Comparison of ENCODE assay signal across 14 cellular contexts in genomic region chr9:106880081-106880480, GRCh38. TPM values are rescaled to one million over a fixed set of nuclear protein-coding genes. Genes with fewer than 3 reads are reported as not detected.
DNase-seq lines count a peak whose midpoint lies in the region; ATAC-seq, FAIRE-seq and TF ChIP-seq lines count a peak whose summit lies in the region.
"Had no signal": no experiment of that assay in that cellular context is flagged by ENCODE, and none has a peak within 500 bp of the region (broad histone marks: within the 10 kb centered on the region; RNA-seq: fewer than 3 reads in every experiment).

No MANE protein-coding gene starts in this region.

- H3K4me2 ChIP-seq in astrocyte (ENCODE audit: low read length) = no peak overlapping the region

- FAIRE-seq in astrocyte (lab: Jason Lieb, UNC) (no peak), GM19239 (lab: Jason Lieb, UNC) (no peak)

- H3K27me3 Mint-ChIP-seq in astrocyte (ENCODE audit: low read depth, unreplicated experiment) (no peaks in the 10 kb centered on the region), nephron (ENCODE audit: low read depth) (no peaks in the 10 kb centered on the region), natural killer cell (ENCODE audit: low read depth in 2 of 2) (no peaks in the 10 kb centered on the region), endothelial cell (ENCODE audit: unreplicated experiment) (peaks cover 1% of the 10 kb centered on the region)
- H3K27me3 Mint-ChIP-seq: effector memory CD8-positive, alpha-beta T cell; type B pancreatic cell had no signal

- TF ChIP-seq POLR2A in esophagus squamous epithelium (IDR thresholded peaks at IDR 0.05) = no peak

- H3K4me1 ChIP-seq in astrocyte (ENCODE audit: insufficient read depth, low read length) = peaks cover 14% of the 10 kb centered on the region
- H3K4me1 ChIP-seq in esophagus squamous epithelium = peaks cover 7 to 95% (median 36%) of the 10 kb centered on the region in 3 donors
- no peaks in the 10 kb centered on the region for H3K4me1 ChIP-seq in thymus (ENCODE audit: control insufficient read depth, insufficient read depth, low read length)

- 62 to 63% methylated on average over 5 of the region's 5 CpGs for WGBS in esophagus squamous epithelium, 2 donors
- 96% methylated on average over 5 of the region's 5 CpGs for WGBS in thymus

- peak overlapping the region; percentile 21 for H3K27ac Mint-ChIP-seq in astrocyte (ENCODE audit: unreplicated experiment)
- H3K27ac Mint-ChIP-seq in nephron = peak overlapping the region; percentile 83 to 91 (median 84)
- no peak overlapping the region for H3K27ac Mint-ChIP-seq in natural killer cell
- H3K27ac Mint-ChIP-seq in endothelial cell (ENCODE audit: unreplicated experiment) = no peak overlapping the region
- H3K27ac Mint-ChIP-seq: effector memory CD8-positive, alpha-beta T cell; T-helper 2 cell treated with Interferon-gamma antibody and Interleukin-4, amounts not matched to agents 5 μg/mL and 100 μg/mL, for 36 hours had no signal

- ATAC-seq in natural killer cell = no peak
- ATAC-seq: effector memory CD8-positive, alpha-beta T cell had no signal

- DNase-seq in astrocyte (ENCODE audit: low read depth) (no peak), esophagus squamous epithelium (lab: John Stamatoyannopoulos, UW) (no peak), GM19239 (ENCODE audit: insufficient read length, low spot score) (no peak), natural killer cell (no peak), endothelial cell (ENCODE audit: low spot score) (no peak)
- DNase-seq: effector memory CD8-positive, alpha-beta T cell; Kasumi-1; kidney glomerular epithelial cell; NCI-H1694; NCI-H82 had no signal

- H3K9ac ChIP-seq in astrocyte (ENCODE audit: low read length) = no peak overlapping the region

- no peak overlapping the region for H2AFZ ChIP-seq in astrocyte (ENCODE audit: low read depth, low read length)

- TF ChIP-seq CTCF in astrocyte (IDR thresholded peaks at IDR 0.05; ENCODE audit: insufficient read depth, low read depth, low read length) (no peak), esophagus squamous epithelium (IDR thresholded peaks at IDR 0.05) (no peak), nephron (IDR thresholded peaks at IDR 0.05; ENCODE audit: unreplicated experiment in 3 of 3) (no peak), natural killer cell (IDR thresholded peaks at IDR 0.05) (no peak), endothelial cell (IDR thresholded peaks at IDR 0.05; ENCODE audit: unreplicated experiment) (no peak)

- H3K4me3 Mint-ChIP-seq in astrocyte (ENCODE audit: unreplicated experiment) (no peak overlapping the region), nephron (no peak overlapping the region), natural killer cell (no peak overlapping the region), endothelial cell (ENCODE audit: unreplicated experiment) (no peak overlapping the region)
- H3K4me3 Mint-ChIP-seq: effector memory CD8-positive, alpha-beta T cell; T-helper 2 cell treated with Interferon-gamma antibody and Interleukin-4, amounts not matched to agents 5 μg/mL and 100 μg/mL, for 36 hours had no signal

- H4K20me1 ChIP-seq in astrocyte (ENCODE audit: insufficient read depth, low read length) = peaks cover 70% of the 10 kb centered on the region

- intact Hi-C loops in esophagus squamous epithelium (cut with DNase I) (no loop called here), natural killer cell (cut with micrococcal nuclease) (no loop called here)

- H3K79me2 ChIP-seq in astrocyte (ENCODE audit: insufficient read depth, low read length) = peaks cover 96% of the 10 kb centered on the region

- peaks cover 7% of the 10 kb centered on the region for H3K36me3 Mint-ChIP-seq in astrocyte (ENCODE audit: low read depth, unreplicated experiment)
- peaks cover 35% of the 10 kb centered on the region for H3K36me3 Mint-ChIP-seq in nephron (ENCODE audit: low read depth)
- no peaks in the 10 kb centered on the region for H3K36me3 Mint-ChIP-seq in natural killer cell
- peaks cover 6% of the 10 kb centered on the region for H3K36me3 Mint-ChIP-seq in endothelial cell (ENCODE audit: low read depth, unreplicated experiment)

- peaks cover 4% of the 10 kb centered on the region for H3K9me3 Mint-ChIP-seq in astrocyte (ENCODE audit: unreplicated experiment)
- H3K9me3 Mint-ChIP-seq in nephron = no peaks in the 10 kb centered on the region
- peaks cover 0 to 6% of the 10 kb centered on the region in 2 donors for H3K9me3 Mint-ChIP-seq in natural killer cell
- no peaks in the 10 kb centered on the region for H3K9me3 Mint-ChIP-seq in endothelial cell (ENCODE audit: unreplicated experiment)

- H3K27ac ChIP-seq in astrocyte (ENCODE audit: low read depth, low read length) = no peak overlapping the region
- H3K27ac ChIP-seq in esophagus squamous epithelium = peak overlapping the region; percentile 8 to 83 (median 74)
- peak overlapping the region; percentile 46 for H3K27ac ChIP-seq in thymus (ENCODE audit: low read depth)

- no peaks in the 10 kb centered on the region for H3K36me3 ChIP-seq in astrocyte (ENCODE audit: insufficient read depth, low read length)
- no peaks in the 10 kb centered on the region for H3K36me3 ChIP-seq in esophagus squamous epithelium
- H3K36me3 ChIP-seq in thymus (ENCODE audit: control insufficient read depth, insufficient read depth) = no peaks in the 10 kb centered on the region

- H3K27me3 ChIP-seq in astrocyte (ENCODE audit: insufficient read depth, low read length) (no peaks in the 10 kb centered on the region), esophagus squamous epithelium (no peaks in the 10 kb centered on the region), thymus (ENCODE audit: control insufficient read depth, insufficient read depth) (no peaks in the 10 kb centered on the region)

- no peak overlapping the region for H3K4me3 ChIP-seq in astrocyte (ENCODE audit: insufficient read depth, low read depth, low read length)
- H3K4me3 ChIP-seq in esophagus squamous epithelium = no peak overlapping the region
- no peak overlapping the region for H3K4me3 ChIP-seq in thymus (ENCODE audit: low read length)

- H3K9me3 ChIP-seq in astrocyte (ENCODE audit: insufficient read depth, low read depth, low read length) = no peaks in the 10 kb centered on the region
- H3K9me3 ChIP-seq in esophagus squamous epithelium = no peaks in the 10 kb centered on the region
- H3K9me3 ChIP-seq in thymus (ENCODE audit: control insufficient read depth) = no peaks in the 10 kb centered on the region

- H3K4me1 Mint-ChIP-seq in astrocyte (ENCODE audit: low read depth, unreplicated experiment) = peaks cover 83% of the 10 kb centered on the region
- H3K4me1 Mint-ChIP-seq in nephron = peaks cover 67% of the 10 kb centered on the region
- peaks cover 17 to 18% of the 10 kb centered on the region in 2 donors for H3K4me1 Mint-ChIP-seq in natural killer cell
- H3K4me1 Mint-ChIP-seq in endothelial cell (ENCODE audit: unreplicated experiment) = peaks cover 46% of the 10 kb centered on the region

RNA-seq across cellular contexts. Expression of gene ZNF462, which starts 17.1 kb away (rescaled TPM):
- total RNA-seq in astrocyte (98.4 and 126 TPM in 2 replicates), esophagus squamous epithelium (10 to 100 TPM; 17.8 to 22.3 (median 21.4) TPM), natural killer cell (under 1 TPM; 0.33 to 0.93 (median 0.35) TPM), endothelial cell (ENCODE audit: unreplicated experiment) (98.3 TPM)
- 2.0 TPM for polyA plus RNA-seq in thymus

Comparison
In these comparisons a context has a peak if more than half of its experiments do, and no peak if none do; other contexts are left out.
1. H3K27ac Mint-ChIP-seq: peak in astrocyte (single experiment) and nephron (3 of 3); none in natural killer cell (0 of 2) and endothelial cell (single experiment).
2. RNA of gene ZNF462, which starts 17.1 kb away (total RNA-seq): 98.4 to 126 TPM in astrocyte, 98.3 TPM in endothelial cell (single experiment) and 17.8 to 22.3 TPM in esophagus squamous epithelium; 0.33 to 0.93 TPM in natural killer cell; every median in the first group is over 4 times any median in the second.